ENCODE assay signal across 23 cellular contexts in genomic region chr1:180225403-180225802, GRCh38. TPM values are rescaled to one million over a fixed set of nuclear protein-coding genes. Genes with fewer than 3 reads are reported as not detected.
DNase-seq lines count a peak whose midpoint lies in the region; ATAC-seq, FAIRE-seq and TF ChIP-seq lines count a peak whose summit lies in the region.
"Had no signal": no experiment of that assay in that cellular context is flagged by ENCODE, and none has a peak within 500 bp of the region (broad histone marks: within the 10 kb centered on the region; RNA-seq: fewer than 3 reads in every experiment).

No MANE protein-coding gene starts in this region.

- no peak overlapping the region for H3K18ac ChIP-seq in H1 (ENCODE audit: extremely low read depth, low read length)

- H3K23ac ChIP-seq in H1 (ENCODE audit: insufficient read length) = no peak overlapping the region

- no peak for TF ChIP-seq CTCF in HepG2 (CRISPR knock-in tag; IDR thresholded peaks at IDR 0.05)
- no peak for TF ChIP-seq CTCF in right lobe of liver (IDR thresholded peaks at IDR 0.05)
- no peak for TF ChIP-seq CTCF in HEK293 (tag by site-specific recombination; IDR thresholded peaks at IDR 0.05)
- TF ChIP-seq CTCF in H1 (IDR thresholded peaks at IDR 0.05; ENCODE audit: control extremely low read depth in 1 of 3, insufficient read depth in 1 of 3, low read depth in 1 of 3, low read length in 3 of 3) = no peak

- CTCF ChIA-PET in HepG2 (lab: Yijun Ruan, JAX; ENCODE audit: low intra/inter-chr PET ratio, low total read pairs) (no interaction called here), HEK293 (lab: Yijun Ruan, JAX) (interaction anchor here (1.7 kb wide), 1 partner anchor 411 kb away, joined by 3 read pairs; no protein-coding TSS in a partner anchor), H1 (lab: Charles Lee; ENCODE audit: partially characterized antibody) (interaction anchor here (0.6 to 12.4 kb wide), 14 partner anchors 9 to 716 kb away, joined by 3 to 149 read pairs (median 5); no protein-coding TSS in a partner anchor)

- 0 out of 2 replicates have a peak, but pooled peaks cover 5% of the 10 kb centered on the region for H4K20me1 ChIP-seq in HepG2 (ENCODE audit: insufficient read depth, low read length)
- H4K20me1 ChIP-seq in H1 (replicated peaks in 1 of 2; ENCODE audit: control insufficient read depth in 1 of 2, insufficient read depth in 2 of 2, low read length in 2 of 2) = peaks cover 0 to 2% of the 10 kb centered on the region in 2 experiments

- intact Hi-C loops in HepG2 (cut with micrococcal nuclease; ENCODE audit: unreplicated experiment) = no loop called here
- intact Hi-C loops in right lobe of liver (cut with DNase I) = no loop called here
- intact Hi-C loops in activated T-helper 2 cell treated with anti-CD3 and anti-CD28 coated beads, Interferon-gamma antibody, Interleukin-2, Interleukin-4, amounts not matched to agents 10 μg/mL and 5 μg/mL and 100 μg/mL, durations not matched to agents 14 hours and 24 hours and 36 hours (cut with micrococcal nuclease) = no loop called here

- H3K4me3 Mint-ChIP-seq in activated T-helper 2 cell treated with anti-CD3 and anti-CD28 coated beads, Interferon-gamma antibody, Interleukin-2, Interleukin-4, amounts not matched to agents 10 μg/mL and 5 μg/mL and 100 μg/mL, durations not matched to agents 14 hours and 24 hours and 36 hours (ENCODE audit: low read depth) = no peak overlapping the region
- H3K4me3 Mint-ChIP-seq in stimulated activated naive CD8-positive, alpha-beta T cell treated with anti-CD3 and anti-CD28 coated beads, Interleukin-15, amount 100 ng/mL, for 72 hours = no peak overlapping the region
- H3K4me3 Mint-ChIP-seq: CD4-positive, alpha-beta T cell; CD8-positive, alpha-beta T cell had no signal

- H3K9me3 Mint-ChIP-seq in activated T-helper 2 cell treated with anti-CD3 and anti-CD28 coated beads, Interferon-gamma antibody, Interleukin-2, Interleukin-4, amounts not matched to agents 10 μg/mL and 5 μg/mL and 100 μg/mL, durations not matched to agents 14 hours and 24 hours and 36 hours = no peaks in the 10 kb centered on the region
- no peaks in the 10 kb centered on the region for H3K9me3 Mint-ChIP-seq in stimulated activated naive CD8-positive, alpha-beta T cell treated with anti-CD3 and anti-CD28 coated beads, Interleukin-15, amount 100 ng/mL, for 72 hours
- H3K9me3 Mint-ChIP-seq: CD4-positive, alpha-beta T cell; CD8-positive, alpha-beta T cell had no signal

- DNase-seq in HepG2 (ENCODE audit: low spot score) (no peak), right lobe of liver (no peak), H1 (ENCODE audit: low read depth in 1 of 2, low spot score in 2 of 2) (no peak)
- DNase-seq in activated T-helper 2 cell treated with anti-CD3 and anti-CD28 coated beads, Interferon-gamma antibody, Interleukin-2, Interleukin-4, amounts not matched to agents 10 μg/mL and 5 μg/mL and 100 μg/mL, durations not matched to agents 14 hours and 24 hours and 36 hours (ENCODE audit: low spot score) = no peak
- no peak for DNase-seq in stimulated activated naive CD8-positive, alpha-beta T cell treated with anti-CD3 and anti-CD28 coated beads, Interleukin-15, amount 100 ng/mL, for 72 hours
- DNase-seq: ACHN; BE2C; Calu3; CD4-positive, alpha-beta T cell; CD8-positive, alpha-beta T cell; DMS79 treated with DMSO at 0.1 percent for 48 hours; GF-D8 had no signal

- no peak overlapping the region for H2BK120ac ChIP-seq in H1 (replicated peaks; ENCODE audit: low read depth, low read length)

- H3K27me3 ChIP-seq in HepG2 (ENCODE audit: control insufficient read depth in 1 of 2, insufficient read depth in 2 of 2, low read length in 2 of 2) (peaks cover 12 to 67% of the 10 kb centered on the region in 2 experiments), right lobe of liver (peaks cover 16 to 31% of the 10 kb centered on the region in 2 donors), H1 (replicated peaks in 1 of 4; ENCODE audit: control insufficient read depth in 3 of 4, extremely low read depth in 1 of 4, insufficient read depth in 3 of 4, low read length in 3 of 4) (peaks cover 10 to 31% (median 22%) of the 10 kb centered on the region in 4 experiments)

- no peak overlapping the region for H3K4ac ChIP-seq in H1 (replicated peaks; ENCODE audit: insufficient read length, low read depth, low read length)

- no TSS peak for BruUV-seq in HepG2 (replicated peaks; lab: Mats Ljungman, UMichigan)

- WGBS in HepG2 (ENCODE audit: low lambda C conversion rate) = 0% methylated on average over 2 of the region's 2 CpGs
- 46% methylated on average over 2 of the region's 2 CpGs for WGBS in right lobe of liver (ENCODE audit: insufficient coverage, low coverage, low lambda C conversion rate, missing lambda C conversion rate)
- 83% methylated on average over 2 of the region's 2 CpGs; no CpG with 5 or more reads in 1 of the 2 experiments for WGBS in H1 (ENCODE audit: extremely low coverage in 1 of 2, insufficient coverage in 1 of 2, insufficient read length in 1 of 2, insufficient replicate concordance in 2 of 2, low coverage in 1 of 2, low lambda C conversion rate in 2 of 2, missing lambda C conversion rate in 1 of 2), 2 experiments

- H4K91ac ChIP-seq in H1 (replicated peaks; ENCODE audit: insufficient read length, low read length) = no peak overlapping the region

- H3K56ac ChIP-seq in H1 (replicated peaks; ENCODE audit: insufficient read length, low read depth, low read length) = no peak overlapping the region

- H4K8ac ChIP-seq in H1 (ENCODE audit: extremely low read depth, insufficient read depth, low read length) = no peak overlapping the region

- TF ChIP-seq POLR2A in HepG2 (IDR thresholded peaks at IDR 0.05; ENCODE audit: insufficient read depth in 1 of 2, low read depth in 2 of 2, low read length in 2 of 2) (no peak), right lobe of liver (IDR thresholded peaks at IDR 0.05) (no peak), H1 (IDR thresholded peaks at IDR 0.05; ENCODE audit: control extremely low read depth in 1 of 2, low read depth in 2 of 2, low read length in 2 of 2) (no peak)

- no peak for FAIRE-seq in HepG2 (lab: Jason Lieb, UNC)
- no peak for FAIRE-seq in H1 (lab: Jason Lieb, UNC)
- FAIRE-seq: D721Med, G401.6, GM12891, GM19239 had no signal

- peaks cover 10% of the 10 kb centered on the region for H3K4me1 ChIP-seq in HepG2 (ENCODE audit: insufficient read depth, low read length)
- H3K4me1 ChIP-seq in right lobe of liver = peaks cover 0 to 13% (median 1%) of the 10 kb centered on the region in 4 donors
- no peaks in the 10 kb centered on the region for H3K4me1 ChIP-seq in HEK293 (ENCODE audit: control insufficient read depth, insufficient read depth, low read length)
- H3K4me1 ChIP-seq in H1 (replicated peaks in 1 of 4; ENCODE audit: control insufficient read depth in 3 of 4, insufficient read depth in 4 of 4, low read length in 3 of 4) = peaks cover 0 to 4% (median 2%) of the 10 kb centered on the region in 4 experiments; a peak in 2 of 7 replicates
- H3K4me1 ChIP-seq: BE2C, Caco-2 had no signal

- H2BK15ac ChIP-seq in H1 (ENCODE audit: low read length) = no peak overlapping the region

- ATAC-seq in HepG2 = no peak
- no peak for ATAC-seq in right lobe of liver
- no peak for ATAC-seq in GM19397 (IDR thresholded peaks at IDR 0.05; ENCODE audit: unreplicated experiment)
- no peak for ATAC-seq in stimulated activated naive CD8-positive, alpha-beta T cell treated with anti-CD3 and anti-CD28 coated beads, Interleukin-15, amount 100 ng/mL, for 72 hours
- ATAC-seq: CD8-positive, alpha-beta T cell had no signal

- H2BK20ac ChIP-seq in H1 (ENCODE audit: low read length) = no peak overlapping the region

- H3K36me3 Mint-ChIP-seq in activated T-helper 2 cell treated with anti-CD3 and anti-CD28 coated beads, Interferon-gamma antibody, Interleukin-2, Interleukin-4, amounts not matched to agents 10 μg/mL and 5 μg/mL and 100 μg/mL, durations not matched to agents 14 hours and 24 hours and 36 hours (ENCODE audit: low read depth) = no peaks in the 10 kb centered on the region
- H3K36me3 Mint-ChIP-seq: CD8-positive, alpha-beta T cell had no signal

- H3K4me1 Mint-ChIP-seq in activated T-helper 2 cell treated with anti-CD3 and anti-CD28 coated beads, Interferon-gamma antibody, Interleukin-2, Interleukin-4, amounts not matched to agents 10 μg/mL and 5 μg/mL and 100 μg/mL, durations not matched to agents 14 hours and 24 hours and 36 hours (ENCODE audit: low read depth) = peaks cover 4% of the 10 kb centered on the region
- H3K4me1 Mint-ChIP-seq in stimulated activated naive CD8-positive, alpha-beta T cell treated with anti-CD3 and anti-CD28 coated beads, Interleukin-15, amount 100 ng/mL, for 72 hours = peaks cover 9% of the 10 kb centered on the region

- H3K4me3 ChIP-seq in HepG2 (replicated peaks in 1 of 3; ENCODE audit: insufficient read depth in 1 of 3, low read depth in 2 of 3, low read length in 3 of 3) (no peak overlapping the region), right lobe of liver (no peak overlapping the region), HEK293 (ENCODE audit: low read depth, low read length) (no peak overlapping the region), H1 (ENCODE audit: extremely low read depth in 1 of 4, insufficient read depth in 2 of 4, low read depth in 3 of 4, low read length in 4 of 4) (no peak overlapping the region)
- H3K4me3 ChIP-seq: BLaER1 treated with 17β-estradiol and CSF1 and Interleukin-3, amounts not matched to agents 10 nM and 100 nM had no signal

- no peak overlapping the region for H3K14ac ChIP-seq in H1 (ENCODE audit: insufficient read length)

- no peak overlapping the region for H3K9ac ChIP-seq in HepG2 (ENCODE audit: insufficient read depth, low read depth, low read length)
- no peak overlapping the region for H3K9ac ChIP-seq in H1 (replicated peaks in 1 of 4; ENCODE audit: extremely low read depth in 1 of 4, low read depth in 3 of 4, low read length in 3 of 4)
- H3K9ac ChIP-seq: BLaER1 treated with 17β-estradiol and CSF1 and Interleukin-3, amounts not matched to agents 10 nM and 100 nM had no signal

- H4K5ac ChIP-seq in H1 (ENCODE audit: insufficient read length, low read depth, low read length) = no peak overlapping the region

- H2BK5ac ChIP-seq in H1 (ENCODE audit: low read depth, low read length) = no peak overlapping the region

- peaks cover 2% of the 10 kb centered on the region; the same call in 1 of the 2 replicates for H3K79me1 ChIP-seq in H1 (ENCODE audit: low read depth, low read length)

- H3K4me2 ChIP-seq in HepG2 (ENCODE audit: low read depth, low read length) = no peak overlapping the region
- H3K4me2 ChIP-seq in H1 (ENCODE audit: insufficient read depth in 1 of 2, low read depth in 2 of 2, low read length in 2 of 2) = no peak overlapping the region

- no peak for TF ChIP-seq RAD21 in HepG2 (CRISPR knock-in tag; IDR thresholded peaks at IDR 0.05)
- TF ChIP-seq RAD21 in H1 (IDR thresholded peaks at IDR 0.05 in 1 of 2, conservative IDR thresholded peaks at IDR 0.05 in 1 of 2; ENCODE audit: low read depth in 2 of 2, low read length in 2 of 2) = no peak

- peaks cover 71% of the 10 kb centered on the region for H3K27me3 Mint-ChIP-seq in activated T-helper 2 cell treated with anti-CD3 and anti-CD28 coated beads, Interferon-gamma antibody, Interleukin-2, Interleukin-4, amounts not matched to agents 10 μg/mL and 5 μg/mL and 100 μg/mL, durations not matched to agents 14 hours and 24 hours and 36 hours (ENCODE audit: low read depth)
- H3K27me3 Mint-ChIP-seq in stimulated activated naive CD8-positive, alpha-beta T cell treated with anti-CD3 and anti-CD28 coated beads, Interleukin-15, amount 100 ng/mL, for 72 hours = peaks cover 78% of the 10 kb centered on the region

- no peaks in the 10 kb centered on the region for H3K36me3 ChIP-seq in HepG2 (replicated peaks in 1 of 2; ENCODE audit: control insufficient read depth in 1 of 2, insufficient read depth in 2 of 2, low read length in 2 of 2)
- H3K36me3 ChIP-seq in right lobe of liver = no peaks in the 10 kb centered on the region
- no peaks in the 10 kb centered on the region for H3K36me3 ChIP-seq in HEK293 (ENCODE audit: control insufficient read depth in 2 of 2, insufficient read depth in 1 of 2, low read length in 2 of 2)
- no peaks in the 10 kb centered on the region; a peak in 1 of 8 replicates for H3K36me3 ChIP-seq in H1 (ENCODE audit: control insufficient read depth in 2 of 4, insufficient read depth in 4 of 4, low read length in 3 of 4)
- H3K36me3 ChIP-seq: BE2C; BLaER1 treated with 17β-estradiol and CSF1 and Interleukin-3, amounts not matched to agents 10 nM and 100 nM had no signal

- peaks cover 11% of the 10 kb centered on the region; the same call in 1 of the 2 replicates for H3K23me2 ChIP-seq in H1 (ENCODE audit: low read depth, low read length)

- H3K9me3 ChIP-seq in HepG2 (ENCODE audit: low read length) (no peaks in the 10 kb centered on the region), right lobe of liver (no peaks in the 10 kb centered on the region), HEK293 (ENCODE audit: control insufficient read depth, insufficient read depth, low read depth, low read length) (no peaks in the 10 kb centered on the region), H1 (ENCODE audit: insufficient read depth in 2 of 2, low read depth in 1 of 2, low read length in 1 of 2) (peaks cover 0 to 4% of the 10 kb centered on the region in 2 experiments; a peak in 1 of 4 replicates)
- H3K9me3 ChIP-seq: BE2C, Caco-2 had no signal

- H2AFZ ChIP-seq in HepG2 (ENCODE audit: low read length) (no peak overlapping the region), H1 (ENCODE audit: low read length) (no peak overlapping the region)

- POLR2A ChIA-PET in HepG2 (lab: Yijun Ruan, JAX) = no interaction called here
- POLR2A ChIA-PET in HEK293 (lab: Yijun Ruan, JAX) = no interaction called here
- POLR2A ChIA-PET in H1 (lab: Charles Lee; ENCODE audit: partially characterized antibody) = interaction anchor here (0.7 to 6.0 kb wide), 4 partner anchors 10 to 24 kb away, joined by 3 to 26 read pairs (median 10); no protein-coding TSS in a partner anchor

- H3K27ac Mint-ChIP-seq in activated T-helper 2 cell treated with anti-CD3 and anti-CD28 coated beads, Interferon-gamma antibody, Interleukin-2, Interleukin-4, amounts not matched to agents 10 μg/mL and 5 μg/mL and 100 μg/mL, durations not matched to agents 14 hours and 24 hours and 36 hours = no peak overlapping the region
- H3K27ac Mint-ChIP-seq in stimulated activated naive CD8-positive, alpha-beta T cell treated with anti-CD3 and anti-CD28 coated beads, Interleukin-15, amount 100 ng/mL, for 72 hours = no peak overlapping the region
- H3K27ac Mint-ChIP-seq: CD4-positive, alpha-beta T cell; CD8-positive, alpha-beta T cell had no signal

- in situ Hi-C loops in HepG2 (cut with HindIII; ENCODE audit: extremely low pct_ligation_motif_present, low pct_unique_long_range_greater_than_20kb) = no loop called here

- H2BK12ac ChIP-seq in H1 (ENCODE audit: low read depth, low read length) = no peak overlapping the region

- no peak for TF ChIP-seq EP300 in HepG2 (IDR thresholded peaks at IDR 0.05; ENCODE audit: low read depth in 2 of 2, low read length in 2 of 2)
- TF ChIP-seq EP300 in HepG2 (CRISPR knock-in tag; IDR thresholded peaks at IDR 0.05; ENCODE audit: borderline replicate concordance) = no peak
- no peak for TF ChIP-seq EP300 in H1 (IDR thresholded peaks at IDR 0.05; ENCODE audit: borderline replicate concordance in 1 of 2, low read depth in 2 of 2, low read length in 2 of 2)

- no peak overlapping the region for H3K27ac ChIP-seq in HepG2 (ENCODE audit: extremely low read length, insufficient read depth, low read length)
- H3K27ac ChIP-seq in right lobe of liver = no peak overlapping the region
- no peak overlapping the region for H3K27ac ChIP-seq in HEK293 (ENCODE audit: extremely low read depth, low read depth, low read length)
- H3K27ac ChIP-seq in H1 (ENCODE audit: low read depth, low read length) = no peak overlapping the region
- H3K27ac ChIP-seq: 22Rv1; BLaER1 treated with 17β-estradiol and CSF1 and Interleukin-3, amounts not matched to agents 10 nM and 100 nM; C4-2B had no signal

- no peaks in the 10 kb centered on the region for H3K79me2 ChIP-seq in HepG2 (ENCODE audit: insufficient read depth, low read length)
- no peaks in the 10 kb centered on the region for H3K79me2 ChIP-seq in H1 (ENCODE audit: control insufficient read depth in 1 of 2, insufficient read depth in 2 of 2, low read length in 2 of 2)

- H2AK5ac ChIP-seq in H1 (ENCODE audit: low read depth, low read length) = no peak overlapping the region

RNA-seq across cellular contexts. Expression of gene LHX4, which starts 4.7 kb away (rescaled TPM):
- 0.03 and 0.07 TPM in 2 replicates for total RNA-seq in HepG2 (2016; rRNA removed; fragmentation: Illumina TruSeq; extraction: Trizol)
- total RNA-seq in HepG2 (2016; cell fraction: cytosol; rRNA removed; fragmentation: Illumina TruSeq; extraction: Trizol; ENCODE audit: low read depth) = not detected in 2 replicates
- 0.03 and 0.13 TPM in 2 replicates for total RNA-seq in HepG2 (2016; cell fraction: insoluble cytoplasmic fraction; rRNA removed; fragmentation: Illumina TruSeq; extraction: Trizol)
- 0.03 TPM in 1 of 2 replicates, not detected in the other for total RNA-seq in HepG2 (2016; cell fraction: membrane; rRNA removed; fragmentation: Illumina TruSeq; extraction: Trizol)
- total RNA-seq in HepG2 (2016; cell fraction: nucleus; rRNA removed; fragmentation: Illumina TruSeq; extraction: Trizol) = not detected in 2 replicates
- polyA plus RNA-seq in HepG2 (2011; rRNA removed) = 0.03 and 0.05 TPM in 2 replicates
- polyA plus RNA-seq in HepG2 (2011; cell fraction: cytosol; rRNA removed) = 0.03 and 0.05 TPM in 2 replicates
- polyA plus RNA-seq in HepG2 (2011; cell fraction: nucleus; rRNA removed) = 0.02 and 0.03 TPM in 2 replicates
- 0.47 and 0.60 TPM in 2 replicates for polyA plus RNA-seq in HepG2 (2012)
- polyA plus RNA-seq in HepG2 (2016; cell fraction: cytosol; fragmentation: Illumina TruSeq; extraction: Trizol; ENCODE audit: low read depth) = not detected in 2 replicates
- polyA plus RNA-seq in HepG2 (2016; cell fraction: insoluble cytoplasmic fraction; fragmentation: Illumina TruSeq; extraction: Trizol; ENCODE audit: low read depth) = 0.17 TPM in 1 of 2 replicates, not detected in the other
- polyA plus RNA-seq in HepG2 (2016; cell fraction: membrane; fragmentation: Illumina TruSeq; extraction: Trizol; ENCODE audit: low read depth) = 0.03 and 0.22 TPM in 2 replicates
- polyA plus RNA-seq in HepG2 (2016; cell fraction: nucleus; fragmentation: Illumina TruSeq; extraction: Trizol; ENCODE audit: insufficient read depth, low read depth) = 0.07 and 0.09 TPM in 2 replicates
- 0.96 and 2.5 TPM in 2 replicates for polyA minus RNA-seq in HepG2 (2011; rRNA and poly(A)+ RNA removed; ENCODE audit: low replicate concordance)
- not detected in 2 replicates for polyA minus RNA-seq in HepG2 (2011; cell fraction: cytosol; rRNA and poly(A)+ RNA removed)
- 0.12 TPM in 1 of 2 replicates, not detected in the other for polyA minus RNA-seq in HepG2 (2011; cell fraction: nucleus; rRNA and poly(A)+ RNA removed)
- not detected for total RNA-seq in right lobe of liver
- 4.9 and 5.7 TPM in 2 replicates for total RNA-seq in H1 (2021; fragmentation: NEBNext Ultra II Directional; extraction: Animal tissue kit (Norgen Biotek cat#: 25700))
- polyA plus RNA-seq in H1 (2011; rRNA removed) = 0.80 and 0.85 TPM in 2 replicates
- polyA plus RNA-seq in H1 (2011; cell fraction: cytosol; rRNA removed) = 1.6 TPM
- 3.3 TPM for polyA plus RNA-seq in H1 (2011; cell fraction: nucleus; rRNA removed)
- polyA plus RNA-seq in H1 (2012, experiment 1 of 2) = 1.7 to 3.9 TPM (median 2.8 TPM) in 4 replicates
- polyA plus RNA-seq in H1 (2012, experiment 2 of 2) = 1.1 TPM
- polyA plus RNA-seq in H1 (2013, experiment 1 of 2) = 1.1 TPM
- 0.96 TPM for polyA plus RNA-seq in H1 (2013, experiment 2 of 2)
- polyA minus RNA-seq in H1 (2011; rRNA and poly(A)+ RNA removed) = 2.1 and 3.0 TPM in 2 replicates
- polyA minus RNA-seq in H1 (2011; cell fraction: cytosol; rRNA and poly(A)+ RNA removed) = 2.3 TPM
- polyA minus RNA-seq in H1 (2011; cell fraction: nucleus; rRNA and poly(A)+ RNA removed) = 3.0 TPM
- not detected in 2 replicates for total RNA-seq in activated T-helper 2 cell treated with anti-CD3 and anti-CD28 coated beads, Interferon-gamma antibody, Interleukin-2, Interleukin-4, amounts not matched to agents 10 μg/mL and 5 μg/mL and 100 μg/mL, durations not matched to agents 14 hours and 24 hours and 36 hours
- total RNA-seq: A673 had no signal

Comparison
In these comparisons a context has a peak if more than half of its experiments do, and no peak if none do; other contexts are left out.
1. Of the 63 proteins assayed by ChIP-seq in both HepG2 and HEK293: peak only in HepG2: none; only in HEK293: none; in both: ZNF768; in neither: 62.